Comparison of ENCODE assay signal across 1 cellular context in the genomic region with DNA sequence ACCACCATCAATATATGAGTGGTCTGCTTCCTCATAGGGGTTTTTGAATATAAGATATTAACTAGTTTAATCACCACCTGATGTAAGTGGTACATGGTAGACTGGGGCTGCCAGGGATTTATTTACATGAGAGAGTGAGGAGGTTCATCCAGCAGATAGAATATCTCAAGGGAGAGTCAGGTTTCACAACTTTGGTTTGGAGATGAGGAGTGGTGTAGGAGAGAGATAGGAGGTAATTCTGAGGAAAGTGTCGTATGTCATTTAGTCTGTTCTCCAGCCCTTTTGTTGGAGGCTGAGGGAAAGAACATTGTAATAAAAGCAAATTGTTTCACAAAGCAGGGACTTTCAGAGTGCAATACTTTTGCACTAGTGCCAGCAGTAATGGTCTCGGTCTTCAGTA.
TF ChIP-seq lines count a peak whose summit lies in the region.

No MANE protein-coding gene starts in this region.

TF ChIP-seq in HEK293, 187 proteins besides CTCF, POLR2A, EP300 and RAD21 (continued from another document):
- TF ChIP-seq ZNF394 (tag by site-specific recombination; IDR thresholded peaks at IDR 0.05; ENCODE audit: borderline replicate concordance) = no peak
- no peak for TF ChIP-seq ZNF174 (tag by site-specific recombination; IDR thresholded peaks at IDR 0.05)
- no peak for TF ChIP-seq ZNF629 (tag by site-specific recombination; IDR thresholded peaks at IDR 0.05)
- no peak for TF ChIP-seq ZNF24 (tag by site-specific recombination; IDR thresholded peaks at IDR 0.05)
- 0 out of 2 replicates have a peak, but pooled peaks have one; percentile 21 for TF ChIP-seq KLF8 (tag by site-specific recombination; IDR thresholded peaks at IDR 0.05)
- no peak for TF ChIP-seq ZNF837 (tag by site-specific recombination; IDR thresholded peaks at IDR 0.05)
- TF ChIP-seq ZNF654 (tag by site-specific recombination; IDR thresholded peaks at IDR 0.05; ENCODE audit: low read depth) = no peak
- TF ChIP-seq FEZF1 (tag by site-specific recombination; IDR thresholded peaks at IDR 0.05) = 0 out of 2 replicates have a peak, but pooled peaks have one; percentile 17
- no peak for TF ChIP-seq ZBTB8A (tag by site-specific recombination; IDR thresholded peaks at IDR 0.05)
- peak; percentile 51 for TF ChIP-seq OSR2 (tag by site-specific recombination; IDR thresholded peaks at IDR 0.05)
- no peak for TF ChIP-seq MYNN (tag by site-specific recombination; IDR thresholded peaks at IDR 0.05; ENCODE audit: borderline replicate concordance)
- TF ChIP-seq KLF16 (tag by site-specific recombination; IDR thresholded peaks at IDR 0.05) = no peak
- TF ChIP-seq ZSCAN30 (tag by site-specific recombination; IDR thresholded peaks at IDR 0.05) = no peak
TF ChIP-seq in HEK293: peak in this region for 8.
